In the genomic region with DNA sequence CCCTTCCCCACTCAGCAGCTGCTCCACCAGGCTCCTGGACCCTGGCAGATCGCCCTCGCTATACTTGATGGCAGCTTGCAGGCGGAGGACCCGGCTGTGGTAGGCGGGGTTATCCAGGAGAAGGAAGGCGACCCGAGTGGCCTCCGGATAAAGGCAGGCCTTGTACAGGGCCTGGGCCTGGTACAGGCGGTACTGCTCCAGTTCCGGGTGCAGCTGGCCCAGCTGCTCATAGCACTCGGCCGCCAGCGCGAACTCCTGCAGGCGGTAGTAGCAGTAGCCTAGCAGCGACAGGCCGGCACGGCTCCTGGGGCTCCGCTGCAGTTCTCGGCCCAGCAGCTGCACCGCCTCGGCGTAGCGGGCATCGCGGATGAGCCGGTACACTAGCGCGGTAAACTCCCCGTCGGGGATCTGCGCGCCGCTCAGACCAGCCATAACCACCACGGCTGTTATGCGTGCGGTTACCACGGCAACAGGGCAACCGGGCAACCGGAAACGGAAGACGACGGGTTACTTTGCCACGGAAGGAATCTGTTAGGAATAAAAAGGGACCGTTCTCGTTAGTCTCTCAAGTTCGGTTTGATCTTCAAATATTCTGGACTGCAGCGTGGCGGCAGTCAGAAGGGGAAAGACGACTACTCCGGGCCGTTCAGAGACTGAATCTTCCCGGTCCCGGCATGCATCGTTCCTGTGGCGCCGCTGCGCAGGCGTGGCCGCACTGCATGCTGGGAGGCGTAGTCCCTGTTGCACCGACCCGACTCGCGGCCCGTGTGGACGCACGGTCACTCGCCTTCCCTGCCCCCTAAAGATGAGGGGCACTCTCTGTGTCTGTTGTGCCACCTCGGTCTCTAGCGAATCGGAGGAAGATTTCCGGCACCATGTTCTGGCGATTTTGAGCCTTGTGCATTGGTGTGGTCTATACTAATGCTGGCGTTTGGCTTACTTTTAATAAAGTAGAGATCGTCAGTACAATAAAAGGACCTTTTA, we compare ENCODE assay signal across 8 cellular contexts.
DNase-seq lines count a peak whose midpoint lies in the region; TF ChIP-seq lines count a peak whose summit lies in the region.

No MANE protein-coding gene starts in this region.

- no peak overlapping the region for H3K23ac ChIP-seq in H9 (ENCODE audit: insufficient read length, low read depth, low read length)

- H3K27me3 Mint-ChIP-seq in H9 (ENCODE audit: low read depth) (peaks cover 9% of the 10 kb centered on the region; the same call in 1 of the 2 replicates), neural progenitor cell (ENCODE audit: insufficient read depth, low read depth) (peaks cover 4% of the 10 kb centered on the region)

- H2BK120ac ChIP-seq in H9 (ENCODE audit: low read depth, low read length, poor library complexity, severe bottlenecking): peak overlapping the region; percentile 93

- H3K18ac ChIP-seq in H9 (ENCODE audit: insufficient read length, low read depth, low read length): peak overlapping the region; percentile 90

- H2BK15ac ChIP-seq in H9 (ENCODE audit: low read depth, low read length): no peak overlapping the region

- H3K9ac ChIP-seq in ES-I3 (ENCODE audit: low read depth, low read length) (peak overlapping the region; percentile 100), H9 (ENCODE audit: extremely low read depth, insufficient read length, low read length) (peak overlapping the region; percentile 80), neural progenitor cell (peak overlapping the region; percentile 58), stomach smooth muscle (ENCODE audit: low read length in 2 of 2) (peak overlapping the region; percentile 91 to 95)

- H3K27me3 ChIP-seq in H9 (ENCODE audit: insufficient read depth, low read length) (no peaks in the 10 kb centered on the region), neural progenitor cell (no peaks in the 10 kb centered on the region), stomach smooth muscle (ENCODE audit: control insufficient read depth in 1 of 2, insufficient read depth in 2 of 2, low read length in 2 of 2) (no peaks in the 10 kb centered on the region)

- H2BK20ac ChIP-seq in H9 (ENCODE audit: low read depth, low read length, poor library complexity, severe bottlenecking): no peak overlapping the region

- peak overlapping the region; percentile 98 for H3K14ac ChIP-seq in H9 (ENCODE audit: insufficient read depth, low read length)

- TF ChIP-seq CTCF in H9 (conservative IDR thresholded peaks at IDR 0.05) (no peak), neural progenitor cell (IDR thresholded peaks at IDR 0.05) (no peak)

- H3K4me1 ChIP-seq in ES-I3 (ENCODE audit: insufficient read depth, low read length) (0 out of 2 replicates have a peak, but pooled peaks cover 7% of the 10 kb centered on the region), H9 (ENCODE audit: insufficient read depth, low read length) (no peaks in the 10 kb centered on the region), neural progenitor cell (peaks cover 18% of the 10 kb centered on the region), stomach smooth muscle (ENCODE audit: control insufficient read depth, insufficient read depth, low read length) (peaks cover 5% of the 10 kb centered on the region)

- WGBS in H9 (ENCODE audit: extremely low coverage, insufficient read length, low lambda C conversion rate): no CpG with 5 or more reads among the region's 76 CpGs

- peak overlapping the region; percentile 65 for H2BK5ac ChIP-seq in H9 (ENCODE audit: insufficient read length, low read length)

- H3K79me2 ChIP-seq in H9 (ENCODE audit: insufficient read depth, low read length) (no peaks in the 10 kb centered on the region), neural progenitor cell (ENCODE audit: low read depth) (no peaks in the 10 kb centered on the region)

- peaks cover 7% of the 10 kb centered on the region for H3F3A ChIP-seq in neural progenitor cell (ENCODE audit: low read depth)

- no peak overlapping the region for H2AK5ac ChIP-seq in H9 (ENCODE audit: insufficient read length, low read length)

- H3K56ac ChIP-seq in H9 (ENCODE audit: insufficient read length, low read depth, low read length): no peak overlapping the region

- H3T11ph ChIP-seq in H9 (ENCODE audit: low read length): peak overlapping the region; percentile 71

- H3K4me3 ChIP-seq in neural progenitor cell: peak overlapping the region; percentile 81
- peak overlapping the region; percentile 94 to 99 for H3K4me3 ChIP-seq in stomach smooth muscle (ENCODE audit: low read length in 2 of 2)

- H3K4me2 ChIP-seq in H9 (ENCODE audit: insufficient read depth, insufficient read length, low read length) (peak overlapping the region; percentile 91), neural progenitor cell (peak overlapping the region; percentile 85)

- H2AFZ ChIP-seq in H9 (ENCODE audit: low read length) (peak overlapping the region; percentile 96), neural progenitor cell (replicated peaks) (peak overlapping the region; percentile 100)

- peaks cover 9% of the 10 kb centered on the region for H3K23me2 ChIP-seq in H9 (ENCODE audit: insufficient read length, low read depth, low read length, poor library complexity, severe bottlenecking)

- H3K36me3 ChIP-seq in ES-I3 (ENCODE audit: insufficient read depth, low read length): no peaks in the 10 kb centered on the region
- H3K36me3 ChIP-seq in neural progenitor cell: no peaks in the 10 kb centered on the region
- H3K36me3 ChIP-seq in stomach smooth muscle (ENCODE audit: control insufficient read depth in 2 of 2, insufficient read depth in 2 of 2, low read length in 2 of 2): no peaks in the 10 kb centered on the region

- peak overlapping the region; percentile 93 to 96 for H3K4me3 Mint-ChIP-seq in H9
- peak overlapping the region; percentile 95 for H3K4me3 Mint-ChIP-seq in neural progenitor cell

- H2BK12ac ChIP-seq in H9 (ENCODE audit: insufficient read length, low read depth, low read length): no peak overlapping the region

- H3K9me3 ChIP-seq in ES-I3 (ENCODE audit: control insufficient read depth, insufficient read depth, low read length) (no peaks in the 10 kb centered on the region), H9 (ENCODE audit: control insufficient read depth, low read depth, low read length) (no peaks in the 10 kb centered on the region), neural progenitor cell (ENCODE audit: low read depth) (no peaks in the 10 kb centered on the region), stomach smooth muscle (ENCODE audit: control insufficient read depth in 2 of 2, low read length in 2 of 2) (no peaks in the 10 kb centered on the region)

- H3K36me3 Mint-ChIP-seq in H9 (ENCODE audit: insufficient read depth in 1 of 3, low read depth in 3 of 3) (no peaks in the 10 kb centered on the region), neural progenitor cell (peaks cover 10% of the 10 kb centered on the region)

- H4K91ac ChIP-seq in H9 (ENCODE audit: insufficient read length, low read depth, low read length): no peak overlapping the region

- H3K9me3 Mint-ChIP-seq in H9 (no peaks in the 10 kb centered on the region), neural progenitor cell (peaks cover 15% of the 10 kb centered on the region)

- H3K4ac ChIP-seq in H9 (ENCODE audit: low read depth, low read length): no peak overlapping the region

- H3K27ac Mint-ChIP-seq in H9: peak overlapping the region; percentile 100
- peak overlapping the region; percentile 100 for H3K27ac Mint-ChIP-seq in neural progenitor cell

- H4K20me1 ChIP-seq in H9 (ENCODE audit: control insufficient read depth, insufficient read depth, insufficient read length) (no peaks in the 10 kb centered on the region), neural progenitor cell (ENCODE audit: low read depth) (no peaks in the 10 kb centered on the region)

- no peak overlapping the region for H4K5ac ChIP-seq in H9 (ENCODE audit: insufficient read length, low read depth, low read length)

- no peak overlapping the region for H4K8ac ChIP-seq in H9 (replicated peaks; ENCODE audit: insufficient read length, low read depth, low read length)

- DNase-seq in H9: peak; percentile 90
- DNase-seq in M059J (ENCODE audit: low read depth): peak; percentile 85
- DNase-seq in SIG-M5 (lab: John Stamatoyannopoulos, UW): peak; percentile 60
- peak; percentile 57 to 85 (median 79) for DNase-seq in activated naive CD4-positive, alpha-beta T cell (lab: John Stamatoyannopoulos, UW)
- peak; percentile 89 for DNase-seq in foreskin melanocyte
- peak; percentile 95 for DNase-seq in neural progenitor cell (ENCODE audit: low spot score)

- peak overlapping the region; percentile 19 for H3K27ac ChIP-seq in H9 (ENCODE audit: insufficient read length, low read depth, low read length)
- H3K27ac ChIP-seq in neural progenitor cell: peak overlapping the region; percentile 68
- H3K27ac ChIP-seq in stomach smooth muscle (ENCODE audit: low read length): peak overlapping the region; percentile 96

- H3K4me1 Mint-ChIP-seq in H9: peaks cover 4 to 13% of the 10 kb centered on the region in 2 experiments
- H3K4me1 Mint-ChIP-seq in neural progenitor cell: peaks cover 20% of the 10 kb centered on the region

- no peaks in the 10 kb centered on the region for H3K79me1 ChIP-seq in H9 (ENCODE audit: insufficient read depth, low read depth, low read length, poor library complexity, severe bottlenecking)

Comparison
In these comparisons a context has a peak if more than half of its experiments do, and no peak if none do; other contexts are left out.
1. Peak in every context shown above with its lines: DNase-seq, H3K4me3 ChIP-seq and H3K27ac ChIP-seq.
2. H3K27ac ChIP-seq: peak in every context shown above with its lines; median percentile 96 in stomach smooth muscle; 68 in neural progenitor cell; 19 in H9.